In genomic region chr1:116940809-116941640, GRCh38 we compare ENCODE assay signal across 2 cellular contexts.
TF ChIP-seq lines count a peak whose summit lies in the region.

No MANE protein-coding gene starts in this region.

TF ChIP-seq in SK-N-SH, 30 proteins besides CTCF, POLR2A, EP300 and RAD21 (continued from another document):
- TF ChIP-seq MXI1 (IDR thresholded peaks at IDR 0.05; ENCODE audit: low read depth, low read length) (no peak), RFX5 (IDR thresholded peaks at IDR 0.05; ENCODE audit: low read length) (no peak), GABPA (IDR thresholded peaks at IDR 0.05; ENCODE audit: low read depth) (no peak), JUND (IDR thresholded peaks at IDR 0.05) (no peak), TAF1 (IDR thresholded peaks at IDR 0.05; ENCODE audit: borderline replicate concordance, low read depth, low read length) (no peak)

TF ChIP-seq in SK-N-SH treated with all-trans-retinoic acid at 6 μM for 48 hours, 23 proteins besides CTCF, POLR2A, EP300 and RAD21 (continued from another document):
- no peak for TF ChIP-seq OSR1 (CRISPR knock-in tag; IDR thresholded peaks at IDR 0.05)
- TF ChIP-seq, protein P1, sequence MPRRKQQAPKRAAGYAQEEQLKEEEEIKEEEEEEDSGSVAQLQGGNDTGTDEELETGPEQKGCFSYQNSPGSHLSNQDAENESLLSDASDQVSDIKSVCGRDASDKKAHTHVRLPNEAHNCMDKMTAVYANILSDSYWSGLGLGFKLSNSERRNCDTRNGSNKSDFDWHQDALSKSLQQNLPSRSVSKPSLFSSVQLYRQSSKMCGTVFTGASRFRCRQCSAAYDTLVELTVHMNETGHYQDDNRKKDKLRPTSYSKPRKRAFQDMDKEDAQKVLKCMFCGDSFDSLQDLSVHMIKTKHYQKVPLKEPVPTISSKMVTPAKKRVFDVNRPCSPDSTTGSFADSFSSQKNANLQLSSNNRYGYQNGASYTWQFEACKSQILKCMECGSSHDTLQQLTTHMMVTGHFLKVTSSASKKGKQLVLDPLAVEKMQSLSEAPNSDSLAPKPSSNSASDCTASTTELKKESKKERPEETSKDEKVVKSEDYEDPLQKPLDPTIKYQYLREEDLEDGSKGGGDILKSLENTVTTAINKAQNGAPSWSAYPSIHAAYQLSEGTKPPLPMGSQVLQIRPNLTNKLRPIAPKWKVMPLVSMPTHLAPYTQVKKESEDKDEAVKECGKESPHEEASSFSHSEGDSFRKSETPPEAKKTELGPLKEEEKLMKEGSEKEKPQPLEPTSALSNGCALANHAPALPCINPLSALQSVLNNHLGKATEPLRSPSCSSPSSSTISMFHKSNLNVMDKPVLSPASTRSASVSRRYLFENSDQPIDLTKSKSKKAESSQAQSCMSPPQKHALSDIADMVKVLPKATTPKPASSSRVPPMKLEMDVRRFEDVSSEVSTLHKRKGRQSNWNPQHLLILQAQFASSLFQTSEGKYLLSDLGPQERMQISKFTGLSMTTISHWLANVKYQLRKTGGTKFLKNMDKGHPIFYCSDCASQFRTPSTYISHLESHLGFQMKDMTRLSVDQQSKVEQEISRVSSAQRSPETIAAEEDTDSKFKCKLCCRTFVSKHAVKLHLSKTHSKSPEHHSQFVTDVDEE (CRISPR knock-in tag; IDR thresholded peaks at IDR 0.05): no peak
